8 cellular contexts compared by ENCODE assay signal in genomic region chr1:26771643-26772321, GRCh38. TPM values are rescaled to one million over a fixed set of nuclear protein-coding genes. Genes with fewer than 3 reads are reported as not detected.
DNase-seq lines count a peak whose midpoint lies in the region; ATAC-seq and TF ChIP-seq lines count a peak whose summit lies in the region.

No MANE protein-coding gene starts in this region.

- H3K9me3 Mint-ChIP-seq in activated CD4-positive, alpha-beta T cell treated with anti-CD3 and anti-CD28 coated beads, Interleukin-2, amount 10 ng/mL, durations not matched to agents 24 days and 14 days = no peaks in the 10 kb centered on the region

- no peak overlapping the region for H3K18ac ChIP-seq in neuronal stem cell (ENCODE audit: low read length)

- H3K27ac ChIP-seq in Panc1 (ENCODE audit: low read length) (peak overlapping the region; percentile 32; the same call in 1 of the 2 replicates), mesodermal cell (ENCODE audit: low read depth, low read length, severe bottlenecking) (peak overlapping the region; percentile 89), aorta (ENCODE audit: low read depth in 1 of 2, low read length in 2 of 2) (peak overlapping the region in 1 of 2 donors; percentile 72), neuronal stem cell (replicated peaks; ENCODE audit: low read length) (no peak overlapping the region)

- H3K9ac ChIP-seq in neuronal stem cell (ENCODE audit: low read depth, low read length, poor library complexity) = no peak overlapping the region

- in situ Hi-C loops in Panc1 (cut with HindIII; ENCODE audit: low pct_unique_long_range_greater_than_20kb, low sequenced_read_pairs) = no loop called here

- H3K4me1 ChIP-seq in Panc1 (ENCODE audit: control insufficient read depth, insufficient read depth, low read length) (peaks cover 16% of the 10 kb centered on the region), mesodermal cell (ENCODE audit: control insufficient read depth, insufficient read depth, low read length, poor library complexity, severe bottlenecking) (peaks cover 45% of the 10 kb centered on the region), aorta (ENCODE audit: control insufficient read depth in 1 of 2, insufficient read depth in 2 of 2, low read length in 2 of 2) (peaks cover 3 to 10% of the 10 kb centered on the region in 2 donors), neuronal stem cell (ENCODE audit: control insufficient read depth in 2 of 2, insufficient read depth in 1 of 2, low read depth in 1 of 2, low read length in 2 of 2) (peaks cover 0 to 7% of the 10 kb centered on the region in 2 donors)

- H3K4me2 ChIP-seq in neuronal stem cell (ENCODE audit: insufficient read depth, low read length, poor library complexity, severe bottlenecking) = no peak overlapping the region

- H3K4me1 Mint-ChIP-seq in activated CD4-positive, alpha-beta T cell treated with anti-CD3 and anti-CD28 coated beads, Interleukin-2, amount 10 ng/mL, durations not matched to agents 24 days and 14 days = peaks cover 25% of the 10 kb centered on the region

- no peak overlapping the region for H2BK12ac ChIP-seq in neuronal stem cell (ENCODE audit: low read length)

- 100% methylated on average over 2 of the region's 2 CpGs; no CpG with 5 or more reads in 1 of the 2 experiments for WGBS in mesodermal cell (ENCODE audit: insufficient coverage in 2 of 2), 2 experiments
- WGBS in aorta, 2 donors = 41 to 48% methylated on average over 2 of the region's 2 CpGs
- WGBS in neuronal stem cell (ENCODE audit: extremely low coverage in 2 of 2, insufficient read length in 2 of 2, insufficient replicate concordance in 1 of 2), 2 donors = no CpG with 5 or more reads among the region's 2 CpGs

- no peak overlapping the region for H4K91ac ChIP-seq in neuronal stem cell (ENCODE audit: low read depth, low read length, poor library complexity)

- peaks cover 49% of the 10 kb centered on the region for H3K36me3 ChIP-seq in Panc1 (ENCODE audit: control insufficient read depth, insufficient read depth, low read length)
- H3K36me3 ChIP-seq in mesodermal cell (ENCODE audit: control insufficient read depth, insufficient read depth, low read length) = peaks cover 92% of the 10 kb centered on the region
- H3K36me3 ChIP-seq in aorta (ENCODE audit: control insufficient read depth in 1 of 2, insufficient read depth in 2 of 2, low read length in 1 of 2) = peaks cover 0 to 8% of the 10 kb centered on the region in 2 donors
- peaks cover 79 to 100% of the 10 kb centered on the region in 2 donors for H3K36me3 ChIP-seq in neuronal stem cell (replicated peaks in 1 of 2; ENCODE audit: control insufficient read depth in 2 of 2, insufficient read depth in 2 of 2, low read length in 2 of 2)

- no peak overlapping the region for H2BK120ac ChIP-seq in neuronal stem cell (ENCODE audit: low read depth, low read length)

- CTCF ChIA-PET in Panc1 (lab: Charles Lee) = no interaction called here

- POLR2A ChIA-PET in Panc1 (lab: Charles Lee) = interaction anchor here (1.0 kb wide), 1 partner anchor 271 kb away, joined by 5 read pairs; no protein-coding TSS in a partner anchor

- intact Hi-C loops in activated CD4-positive, alpha-beta T cell treated with anti-CD3 and anti-CD28 coated beads, Interleukin-2, amount 10 ng/mL, durations not matched to agents 24 days and 14 days (cut with micrococcal nuclease) = loop anchor here (2.0 kb wide), 1 partner anchor 15 kb away; the partner anchor contains the start of gene PIGV
- intact Hi-C loops in Panc1 (cut with micrococcal nuclease; ENCODE audit: unreplicated experiment) = no loop called here
- intact Hi-C loops in aorta (cut with DNase I) = loop anchor here (5.0 kb wide), 2 partner anchors 74 to 79 kb away; partner anchors contain the start of gene ARID1A (in 1 of the 2)

- H3K27me3 Mint-ChIP-seq in activated CD4-positive, alpha-beta T cell treated with anti-CD3 and anti-CD28 coated beads, Interleukin-2, amount 10 ng/mL, durations not matched to agents 24 days and 14 days = no peaks in the 10 kb centered on the region

- no peaks in the 10 kb centered on the region for H3K27me3 ChIP-seq in Panc1 (ENCODE audit: control insufficient read depth, insufficient read depth, low read length)
- no peaks in the 10 kb centered on the region for H3K27me3 ChIP-seq in aorta (ENCODE audit: control insufficient read depth in 1 of 2, insufficient read depth in 2 of 2, low read length in 1 of 2)
- H3K27me3 ChIP-seq in neuronal stem cell (ENCODE audit: control insufficient read depth in 3 of 3, insufficient read depth in 3 of 3, low read depth in 1 of 3, low read length in 3 of 3) = no peaks in the 10 kb centered on the region

- H2AFZ ChIP-seq in neuronal stem cell (ENCODE audit: low read length) = no peak overlapping the region

- H2BK15ac ChIP-seq in neuronal stem cell (ENCODE audit: low read length) = no peak overlapping the region

- H3K79me1 ChIP-seq in neuronal stem cell (ENCODE audit: low read depth, low read length) = peaks cover 1% of the 10 kb centered on the region

- H3K4me3 Mint-ChIP-seq in activated CD4-positive, alpha-beta T cell treated with anti-CD3 and anti-CD28 coated beads, Interleukin-2, amount 10 ng/mL, durations not matched to agents 24 days and 14 days = no peak overlapping the region

- H3K9me3 ChIP-seq in Panc1 (ENCODE audit: control insufficient read depth, insufficient read depth, low read depth, low read length) (no peaks in the 10 kb centered on the region), mesodermal cell (ENCODE audit: control insufficient read depth, low read length) (no peaks in the 10 kb centered on the region), aorta (ENCODE audit: control insufficient read depth, low read length) (no peaks in the 10 kb centered on the region), neuronal stem cell (replicated peaks in 1 of 2; ENCODE audit: control insufficient read depth in 2 of 2, insufficient read depth in 1 of 2, low read depth in 1 of 2, low read length in 2 of 2) (no peaks in the 10 kb centered on the region)

- no peak for DNase-seq in activated CD4-positive, alpha-beta T cell treated with anti-CD3 and anti-CD28 coated beads, Interleukin-2, amount 10 ng/mL, durations not matched to agents 24 days and 14 days
- no peak for DNase-seq in activated CD4-positive, alpha-beta T cell treated with anti-CD3 and anti-CD28 coated beads, Interleukin-2, amount 50 U/mL, for 4 hours
- peak; percentile 64 for DNase-seq in Panc1 (ENCODE audit: low read depth, low spot score)
- peak; percentile 90 for DNase-seq in dedifferentiated amniotic fluid mesenchymal stem cell (ENCODE audit: extremely low spot score)
- peak in 1 of 2 donors; percentile 72 for DNase-seq in aorta
- DNase-seq in neuronal stem cell (ENCODE audit: low spot score) = no peak

- peak; percentile 85 for ATAC-seq in Panc1
- ATAC-seq in aorta (ENCODE audit: low FRiP score) = peak; percentile 78
- no peak for ATAC-seq in GM19328 (IDR thresholded peaks at IDR 0.05; ENCODE audit: unreplicated experiment)

- peaks cover 88% of the 10 kb centered on the region for H3K36me3 Mint-ChIP-seq in activated CD4-positive, alpha-beta T cell treated with anti-CD3 and anti-CD28 coated beads, Interleukin-2, amount 10 ng/mL, durations not matched to agents 24 days and 14 days (ENCODE audit: low read depth)

- H3K27ac Mint-ChIP-seq in activated CD4-positive, alpha-beta T cell treated with anti-CD3 and anti-CD28 coated beads, Interleukin-2, amount 10 ng/mL, durations not matched to agents 24 days and 14 days = peak overlapping the region; percentile 74

- no peak overlapping the region for H3K23ac ChIP-seq in neuronal stem cell (ENCODE audit: low read depth, low read length, poor library complexity)

- H3K14ac ChIP-seq in neuronal stem cell (ENCODE audit: low read length) = no peak overlapping the region

- TF ChIP-seq CTCF in Panc1 (IDR thresholded peaks at IDR 0.05) = no peak

- BruUV-seq in Panc1 (replicated peaks; lab: Mats Ljungman, UMichigan) = no TSS peak

- H3K4ac ChIP-seq in neuronal stem cell (ENCODE audit: low read length) = no peak overlapping the region

- H2BK5ac ChIP-seq in neuronal stem cell (ENCODE audit: low read length) = no peak overlapping the region

- H3K4me3 ChIP-seq in Panc1 (ENCODE audit: low read depth in 2 of 2, low read length in 2 of 2) = no peak overlapping the region
- H3K4me3 ChIP-seq in mesodermal cell (ENCODE audit: extremely low read depth, insufficient read depth, low read length, poor library complexity, severe bottlenecking) = no peak overlapping the region
- no peak overlapping the region for H3K4me3 ChIP-seq in aorta (ENCODE audit: low read length in 2 of 2)
- no peak overlapping the region for H3K4me3 ChIP-seq in neuronal stem cell (ENCODE audit: low read length in 2 of 2)

- no peak overlapping the region for H2AK5ac ChIP-seq in neuronal stem cell (ENCODE audit: low read depth, low read length)

- no peak overlapping the region for H4K8ac ChIP-seq in neuronal stem cell (ENCODE audit: low read depth, low read length)

RNA-seq across cellular contexts. Expression of gene PIGV, which starts 16.0 kb away (rescaled TPM):
- total RNA-seq in activated CD4-positive, alpha-beta T cell treated with anti-CD3 and anti-CD28 coated beads, Interleukin-2, amount 10 ng/mL, durations not matched to agents 24 days and 14 days = 15.2 and 16.0 TPM in 2 replicates
- total RNA-seq in Panc1 (2021; ENCODE audit: unreplicated experiment) = 20.1 TPM
- 20.2 TPM for polyA plus RNA-seq in Panc1 (2012; ENCODE audit: insufficient read length)
- polyA plus RNA-seq in mesodermal cell (2013, experiment 1 of 2) = 9.0 TPM
- 9.2 TPM for polyA plus RNA-seq in mesodermal cell (2013, experiment 2 of 2)
- 10 to 100 TPM in 1 of 2 donors, 1 to 10 TPM in 1; 6.8 to 10.3 TPM for total RNA-seq in aorta
- 10 to 100 TPM in 1 of 2 donors, 1 to 10 TPM in 1; 6.9 to 10.9 TPM for polyA plus RNA-seq in aorta
- 9.6 TPM for polyA plus RNA-seq in neuronal stem cell (2013, experiment 1 of 2)
- polyA plus RNA-seq in neuronal stem cell (2013, experiment 2 of 2) = 9.7 TPM

RNA-seq across cellular contexts. Expression of gene ZDHHC18, which starts 54.7 kb away (rescaled TPM):
- 75.9 and 77.3 TPM in 2 replicates for total RNA-seq in activated CD4-positive, alpha-beta T cell treated with anti-CD3 and anti-CD28 coated beads, Interleukin-2, amount 10 ng/mL, durations not matched to agents 24 days and 14 days
- total RNA-seq in Panc1 (2021; ENCODE audit: unreplicated experiment) = 45.4 TPM
- 66.3 TPM for polyA plus RNA-seq in Panc1 (2012; ENCODE audit: insufficient read length)
- polyA plus RNA-seq in mesodermal cell (2013, experiment 1 of 2) = 29.2 TPM
- 32.6 TPM for polyA plus RNA-seq in mesodermal cell (2013, experiment 2 of 2)
- 10 to 100 TPM; 18.0 to 21.4 TPM for total RNA-seq in aorta
- polyA plus RNA-seq in aorta = 1 to 10 TPM; 8.0 to 8.2 TPM
- 44.5 TPM for polyA plus RNA-seq in neuronal stem cell (2013, experiment 1 of 2)
- polyA plus RNA-seq in neuronal stem cell (2013, experiment 2 of 2) = 43.3 TPM

Comparison
In these comparisons a context has a peak if more than half of its experiments do, and no peak if none do; other contexts are left out.
1. DNase-seq: peak in Panc1 (single experiment) and dedifferentiated amniotic fluid mesenchymal stem cell (single experiment); none in activated CD4-positive, alpha-beta T cell treated with anti-CD3 and anti-CD28 coated beads, Interleukin-2, amount 10 ng/mL, durations not matched to agents 24 days and 14 days (single experiment), activated CD4-positive, alpha-beta T cell treated with anti-CD3 and anti-CD28 coated beads, Interleukin-2, amount 50 U/mL, for 4 hours (0 of 2) and neuronal stem cell (single experiment).